38 cellular contexts compared by ENCODE assay signal in genomic region chr10:132430861-132431271, GRCh38.
"Had no signal": no experiment of that assay in that cellular context is flagged by ENCODE, and none has a peak within 500 bp of the region (broad histone marks: within the 10 kb centered on the region; RNA-seq: fewer than 3 reads in every experiment).

No MANE protein-coding gene starts in this region.

- H3K4me3 Mint-ChIP-seq: activated CD8-positive, alpha-beta T cell treated with anti-CD3 and anti-CD28 coated beads for 36 hours; activated naive CD8-positive, alpha-beta T cell treated with anti-CD3 and anti-CD28 coated beads for 36 hours; activated T-cell treated with anti-CD3 and anti-CD28 coated beads, Interleukin-2, amount 50 U/mL, for 72 hours; activated T-helper 17 cell treated with anti-CD3 and anti-CD28 coated beads, Interleukin-2, amount 50 U/mL, for 72 hours; central memory CD8-positive, alpha-beta T cell had no signal

- ATAC-seq: activated CD8-positive, alpha-beta T cell treated with anti-CD3 and anti-CD28 coated beads for 36 hours; activated T-cell treated with anti-CD3 and anti-CD28 coated beads, Interleukin-2, amount 50 U/mL, for 72 hours; activated T-helper 17 cell treated with anti-CD3 and anti-CD28 coated beads, Interleukin-2, amount 50 U/mL, for 72 hours; PC-3 had no signal

- H3K4me1 Mint-ChIP-seq: activated naive CD8-positive, alpha-beta T cell treated with anti-CD3 and anti-CD28 coated beads for 36 hours had no signal

- DNase-seq: activated CD4-positive, alpha-beta T cell treated with anti-CD3 and anti-CD28 coated beads for 1 hour; activated CD4-positive, alpha-beta T cell treated with anti-CD3 and anti-CD28 coated beads for 48 hours; activated CD4-positive, alpha-beta T cell treated with anti-CD3 and anti-CD28 coated beads, Interleukin-2, amount 50 U/mL, for 4 hours; activated CD4-positive, CD25-positive, alpha-beta regulatory T cell; activated CD8-positive, alpha-beta T cell treated with anti-CD3 and anti-CD28 coated beads for 36 hours; activated effector memory CD4-positive, alpha-beta T cell treated with anti-CD3 and anti-CD28 coated beads, Interleukin-2, amount 50 U/mL, for 16 hours; activated naive CD4-positive, alpha-beta T cell; activated naive CD4-positive, alpha-beta T cell treated with anti-CD3 and anti-CD28 coated beads, Interleukin-2, amount 50 U/mL, for 16 hours; activated naive CD8-positive, alpha-beta T cell treated with anti-CD3 and anti-CD28 coated beads for 36 hours; activated T-cell treated with anti-CD3 and anti-CD28 coated beads, Interleukin-2, amount 50 U/mL, for 1 hour; activated T-cell treated with anti-CD3 and anti-CD28 coated beads, Interleukin-2, amount 50 U/mL, for 72 hours; amniotic stem cell; Kasumi-1; KBM-7; MG63; NCI-H1048; NCI-H1105 treated with DMSO at 0.1 percent for 48 hours; NCI-H1436 treated with DMSO at 0.1 percent for 48 hours; NCI-H187; NCI-H2029 treated with DMSO at 0.1 percent for 48 hours; NCI-H2107; NCI-H2171; NCI-H510A; NCI-H526; NCI-H748 treated with DMSO at 0.1 percent for 48 hours; NK-92 treated with Interleukin-12 subunit alpha and Interleukin-12 subunit beta, amount 100 ng/mL, for 24 hours; PC-3; Right ventricle myocardium superior; SW 1271; T-helper 1 cell; T-helper 2 cell; T-helper 9 cell; WERI-Rb-1 had no signal

- H3K36me3 ChIP-seq: ascending aorta, cardiac muscle cell, MG63, WERI-Rb-1 had no signal

- H3K9me3 ChIP-seq: ascending aorta, MG63 had no signal

- H3K27ac ChIP-seq: ascending aorta, cardiac muscle cell, WERI-Rb-1 had no signal

- H3K27me3 Mint-ChIP-seq: activated CD8-positive, alpha-beta T cell treated with anti-CD3 and anti-CD28 coated beads for 36 hours; activated naive CD8-positive, alpha-beta T cell treated with anti-CD3 and anti-CD28 coated beads for 36 hours; activated T-helper 17 cell treated with anti-CD3 and anti-CD28 coated beads, Interleukin-2, amount 50 U/mL, for 72 hours; central memory CD8-positive, alpha-beta T cell had no signal

- H3K36me3 Mint-ChIP-seq: activated naive CD8-positive, alpha-beta T cell treated with anti-CD3 and anti-CD28 coated beads for 36 hours had no signal

- H3K4me1 ChIP-seq: ascending aorta had no signal

- H3K27ac Mint-ChIP-seq: activated CD8-positive, alpha-beta T cell treated with anti-CD3 and anti-CD28 coated beads for 36 hours; activated naive CD8-positive, alpha-beta T cell treated with anti-CD3 and anti-CD28 coated beads for 36 hours; activated T-cell treated with anti-CD3 and anti-CD28 coated beads, Interleukin-2, amount 50 U/mL, for 72 hours; activated T-helper 17 cell treated with anti-CD3 and anti-CD28 coated beads, Interleukin-2, amount 50 U/mL, for 72 hours had no signal

- H3K9me3 Mint-ChIP-seq: activated CD8-positive, alpha-beta T cell treated with anti-CD3 and anti-CD28 coated beads for 36 hours; activated naive CD8-positive, alpha-beta T cell treated with anti-CD3 and anti-CD28 coated beads for 36 hours; activated T-cell treated with anti-CD3 and anti-CD28 coated beads, Interleukin-2, amount 50 U/mL, for 72 hours; activated T-helper 17 cell treated with anti-CD3 and anti-CD28 coated beads, Interleukin-2, amount 50 U/mL, for 72 hours; central memory CD8-positive, alpha-beta T cell had no signal

- FAIRE-seq: RCC 7860 had no signal

- H3K4me3 ChIP-seq: ascending aorta, cardiac muscle cell, MG63 had no signal

- H3K27me3 ChIP-seq: ascending aorta, cardiac muscle cell, MG63 had no signal
